Comparison of ENCODE assay signal across 8 cellular contexts in genomic region chr11:57322881-57323467, GRCh38. TPM values are rescaled to one million over a fixed set of nuclear protein-coding genes. Genes with fewer than 3 reads are reported as not detected.
DNase-seq lines count a peak whose midpoint lies in the region; ATAC-seq lines count a peak whose summit lies in the region.

No MANE protein-coding gene starts in this region.

- peak overlapping the region; percentile 88 for H3K4me3 ChIP-seq in iPS-20b (ENCODE audit: low read length)

- no peaks in the 10 kb centered on the region for H3K9me3 ChIP-seq in iPS-20b (ENCODE audit: insufficient read depth, low read depth, low read length)

- no peaks in the 10 kb centered on the region for H3K9me3 Mint-ChIP-seq in activated naive CD8-positive, alpha-beta T cell (ENCODE audit: low read depth)
- H3K9me3 Mint-ChIP-seq in stimulated activated naive B cell treated with anti-CD40 and anti-IgM and Interleukin-4, amounts not matched to agents 10 μg/mL and 1 μg/mL and 100 μg/mL, for 72 hours = no peaks in the 10 kb centered on the region

- H3K27me3 ChIP-seq in iPS-20b (ENCODE audit: insufficient read depth, low read length) = no peaks in the 10 kb centered on the region

- H3K4me1 Mint-ChIP-seq in activated naive CD8-positive, alpha-beta T cell (ENCODE audit: low read depth) = peaks cover 54% of the 10 kb centered on the region
- peaks cover 37 to 43% of the 10 kb centered on the region in 2 donors for H3K4me1 Mint-ChIP-seq in stimulated activated naive B cell treated with anti-CD40 and anti-IgM and Interleukin-4, amounts not matched to agents 10 μg/mL and 1 μg/mL and 100 μg/mL, for 72 hours

- peaks cover 60% of the 10 kb centered on the region for H3K36me3 ChIP-seq in iPS-20b (ENCODE audit: insufficient read depth, low read depth, low read length)

- peak overlapping the region; percentile 50 for H3K27ac Mint-ChIP-seq in activated naive CD8-positive, alpha-beta T cell
- peak overlapping the region; percentile 76 for H3K27ac Mint-ChIP-seq in stimulated activated naive B cell treated with anti-CD40 and anti-IgM and Interleukin-4, amounts not matched to agents 10 μg/mL and 1 μg/mL and 100 μg/mL, for 72 hours

- H3K27ac ChIP-seq in iPS-20b (ENCODE audit: low read length) = no peak overlapping the region

- DNase-seq in DMS53 (lab: John Stamatoyannopoulos, UW) (peak; percentile 3), DMS53 treated with DMSO at 0.1 percent for 48 hours (lab: John Stamatoyannopoulos, UW; ENCODE audit: unreplicated experiment) (no peak), H4 (ENCODE audit: low spot score) (no peak), nucleus accumbens (lab: John Stamatoyannopoulos, UW) (no peak), ureter (ENCODE audit: low spot score) (no peak)
- no peak for DNase-seq in stimulated activated naive B cell treated with anti-CD40 and anti-IgM and Interleukin-4, amounts not matched to agents 10 μg/mL and 1 μg/mL and 100 μg/mL, for 72 hours

- H3K9ac ChIP-seq in iPS-20b (ENCODE audit: low read depth, low read length) = peak overlapping the region; percentile 91; the same call in 1 of the 2 replicates

- ATAC-seq in stimulated activated naive B cell treated with anti-CD40 and anti-IgM and Interleukin-4, amounts not matched to agents 10 μg/mL and 1 μg/mL and 100 μg/mL, for 72 hours (replicated peaks) = no peak

- H3K27me3 Mint-ChIP-seq in activated naive CD8-positive, alpha-beta T cell = no peaks in the 10 kb centered on the region
- no peaks in the 10 kb centered on the region for H3K27me3 Mint-ChIP-seq in stimulated activated naive B cell treated with anti-CD40 and anti-IgM and Interleukin-4, amounts not matched to agents 10 μg/mL and 1 μg/mL and 100 μg/mL, for 72 hours

- H3K36me3 Mint-ChIP-seq in activated naive CD8-positive, alpha-beta T cell = peaks cover 20% of the 10 kb centered on the region
- peaks cover 24 to 30% of the 10 kb centered on the region in 2 donors for H3K36me3 Mint-ChIP-seq in stimulated activated naive B cell treated with anti-CD40 and anti-IgM and Interleukin-4, amounts not matched to agents 10 μg/mL and 1 μg/mL and 100 μg/mL, for 72 hours

- peaks cover 30% of the 10 kb centered on the region for H3K4me1 ChIP-seq in iPS-20b (ENCODE audit: insufficient read depth, low read length)

- peak overlapping the region; percentile 86 for H3K4me3 Mint-ChIP-seq in activated naive CD8-positive, alpha-beta T cell
- H3K4me3 Mint-ChIP-seq in stimulated activated naive B cell treated with anti-CD40 and anti-IgM and Interleukin-4, amounts not matched to agents 10 μg/mL and 1 μg/mL and 100 μg/mL, for 72 hours = peak overlapping the region in 1 of 2 donors; percentile 90

RNA-seq across cellular contexts. Expression of gene TNKS1BP1, which starts 1.8 kb away (rescaled TPM):
- 12.6 and 18.2 TPM in 2 replicates for total RNA-seq in H4 (2014; rRNA removed; shearing (Covaris generic))
- 338 TPM for total RNA-seq in ureter

RNA-seq across cellular contexts. Expression of gene SSRP1, which starts 12.7 kb away (rescaled TPM):
- total RNA-seq in H4 (2014; rRNA removed; shearing (Covaris generic)) = 123 and 145 TPM in 2 replicates
- 103 TPM for total RNA-seq in ureter

RNA-seq across cellular contexts. Expression of gene P2RX3, which starts 15.2 kb away (rescaled TPM):
- not detected in 2 replicates for total RNA-seq in H4 (2014; rRNA removed; shearing (Covaris generic))
- total RNA-seq in ureter = 0.99 TPM

RNA-seq across cellular contexts. Expression of gene PRG3, which starts 58.0 kb away (rescaled TPM):
- not detected in 2 replicates for total RNA-seq in H4 (2014; rRNA removed; shearing (Covaris generic))
- not detected for total RNA-seq in ureter

Comparison
In these comparisons a context has a peak if more than half of its experiments do, and no peak if none do; other contexts are left out.
1. RNA of gene TNKS1BP1, which starts 1.8 kb away (total RNA-seq): 338 TPM in ureter (single experiment); 12.6 to 18.2 TPM in H4; every median in the first group is over 10 times any median in the second.